ENCODE assay signal across 1 cellular context in the genomic region with DNA sequence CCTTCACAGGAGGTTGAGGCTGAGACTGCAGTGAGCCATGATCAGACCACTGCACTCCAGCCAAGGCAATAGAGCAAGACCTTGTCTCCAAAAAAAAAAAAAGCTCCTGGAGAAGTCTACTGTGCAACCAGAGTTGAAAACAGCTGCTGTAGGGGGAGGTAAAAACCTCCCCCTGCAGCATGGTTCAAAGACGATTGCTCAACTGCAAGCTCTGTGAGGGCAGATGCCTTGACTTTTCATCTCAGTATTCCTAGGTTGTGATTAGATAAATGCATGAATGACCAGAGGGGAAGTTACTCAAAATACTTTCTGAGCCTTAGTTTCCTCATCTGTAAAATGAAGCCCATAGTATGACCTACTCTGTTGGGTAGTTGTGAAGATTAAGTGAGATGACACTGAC.
TF ChIP-seq lines count a peak whose summit lies in the region.

No MANE protein-coding gene starts in this region.

TF ChIP-seq in HepG2, 621 proteins besides CTCF, POLR2A, EP300 and RAD21:
- TF ChIP-seq CEBPB (IDR thresholded peaks at IDR 0.05; ENCODE audit: borderline replicate concordance, low read depth, low read length) (0 out of 2 replicates have a peak, but pooled peaks have one; percentile 16), ZFP36L1 (CRISPR knock-in tag; IDR thresholded peaks at IDR 0.05) (no peak), CEBPG (CRISPR knock-in tag; IDR thresholded peaks at IDR 0.05) (peak; percentile 60)
- TF ChIP-seq, protein P1, sequence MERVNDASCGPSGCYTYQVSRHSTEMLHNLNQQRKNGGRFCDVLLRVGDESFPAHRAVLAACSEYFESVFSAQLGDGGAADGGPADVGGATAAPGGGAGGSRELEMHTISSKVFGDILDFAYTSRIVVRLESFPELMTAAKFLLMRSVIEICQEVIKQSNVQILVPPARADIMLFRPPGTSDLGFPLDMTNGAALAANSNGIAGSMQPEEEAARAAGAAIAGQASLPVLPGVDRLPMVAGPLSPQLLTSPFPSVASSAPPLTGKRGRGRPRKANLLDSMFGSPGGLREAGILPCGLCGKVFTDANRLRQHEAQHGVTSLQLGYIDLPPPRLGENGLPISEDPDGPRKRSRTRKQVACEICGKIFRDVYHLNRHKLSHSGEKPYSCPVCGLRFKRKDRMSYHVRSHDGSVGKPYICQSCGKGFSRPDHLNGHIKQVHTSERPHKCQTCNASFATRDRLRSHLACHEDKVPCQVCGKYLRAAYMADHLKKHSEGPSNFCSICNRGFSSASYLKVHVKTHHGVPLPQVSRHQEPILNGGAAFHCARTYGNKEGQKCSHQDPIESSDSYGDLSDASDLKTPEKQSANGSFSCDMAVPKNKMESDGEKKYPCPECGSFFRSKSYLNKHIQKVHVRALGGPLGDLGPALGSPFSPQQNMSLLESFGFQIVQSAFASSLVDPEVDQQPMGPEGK (CRISPR knock-in tag; IDR thresholded peaks at IDR 0.05): 0 out of 2 replicates have a peak, but pooled peaks have one; percentile 18
